ENCODE assay signal across 11 cellular contexts in the genomic region with DNA sequence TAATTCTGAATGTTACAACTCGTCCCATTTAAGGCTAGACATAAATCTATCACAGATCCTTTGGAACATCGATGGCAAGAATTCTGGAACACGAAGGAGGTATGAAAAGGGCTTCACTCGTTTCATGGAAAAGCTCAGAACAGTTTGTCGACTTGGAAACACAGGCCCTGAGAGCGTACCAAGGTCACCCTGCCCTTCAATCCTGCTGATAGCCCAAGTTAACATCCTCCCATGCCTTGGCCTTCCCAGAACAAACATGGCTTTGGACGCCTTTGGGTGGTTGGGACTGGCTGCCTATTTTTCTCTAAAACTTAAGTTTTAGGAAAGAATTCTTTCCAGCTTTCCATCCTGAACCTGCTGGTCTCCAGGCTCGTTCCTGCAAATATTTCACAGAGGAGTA.
"Had no signal": no experiment of that assay in that cellular context is flagged by ENCODE, and none has a peak within 500 bp of the region (broad histone marks: within the 10 kb centered on the region; RNA-seq: fewer than 3 reads in every experiment).

No MANE protein-coding gene starts in this region.

- FAIRE-seq: H1, H54 had no signal

- H3K27ac Mint-ChIP-seq: GM23338, HFFc6 had no signal

- H3K4me1 ChIP-seq: HAP-1 had no signal

- H3K36me3 ChIP-seq: HAP-1 had no signal

- H3K9ac ChIP-seq: GM23248 had no signal

- H3K9me3 ChIP-seq: HAP-1 had no signal

- H2AFZ ChIP-seq: GM23248, GM23338 had no signal

- H3K4me2 ChIP-seq: GM23338 had no signal

- H3K4me3 ChIP-seq: GM23248, GM23338, HAP-1 had no signal

- DNase-seq: GM23248, GOT3, H7, H9, HCEC 1CT, HFFc6 had no signal

- H3K27ac ChIP-seq: GM23248 had no signal

- H3K4me3 Mint-ChIP-seq: GM23338, H9, HFFc6 had no signal

- H3K9me3 Mint-ChIP-seq: GM23338, H9 had no signal

- ATAC-seq: GM23338, HCT116 had no signal
